In the genomic region with DNA sequence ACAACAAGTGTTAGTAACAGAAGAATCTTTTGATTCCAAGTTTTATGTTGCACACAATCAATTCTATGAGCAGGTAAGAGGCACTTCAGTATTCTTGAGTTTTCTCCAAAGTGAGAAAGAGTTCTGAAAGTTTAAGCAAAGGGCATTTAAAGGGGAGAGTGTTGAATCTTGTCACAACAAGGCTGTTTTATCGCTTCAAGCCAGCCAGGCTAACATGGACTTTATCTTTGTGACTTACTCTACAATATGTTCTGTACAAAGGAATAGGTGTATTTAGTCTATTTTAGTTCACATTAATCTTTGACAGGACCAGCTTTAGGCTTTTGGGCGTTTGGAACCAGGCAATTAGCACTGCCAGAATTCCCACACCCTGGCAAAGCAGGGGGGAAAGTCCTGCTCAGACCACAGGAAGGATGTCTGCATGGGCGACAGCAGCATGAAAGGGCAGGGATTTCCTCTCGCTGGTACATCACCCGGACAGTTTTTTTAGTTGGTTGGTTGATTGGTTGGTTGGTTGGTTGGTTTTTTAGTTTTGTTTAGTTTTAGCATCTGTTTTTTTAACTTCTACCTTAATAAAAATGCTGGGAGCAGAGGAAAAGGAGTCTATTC, we compare ENCODE assay signal across 23 cellular contexts.
DNase-seq lines count a peak whose midpoint lies in the region; ATAC-seq and TF ChIP-seq lines count a peak whose summit lies in the region.
"Had no signal": no experiment of that assay in that cellular context is flagged by ENCODE, and none has a peak within 500 bp of the region (broad histone marks: within the 10 kb centered on the region; RNA-seq: fewer than 3 reads in every experiment).

No MANE protein-coding gene starts in this region.

- H3K27me3 Mint-ChIP-seq in glutamatergic neuron (ENCODE audit: unreplicated experiment) (peaks cover 2% of the 10 kb centered on the region), HFFc6 (ENCODE audit: insufficient read depth) (no peaks in the 10 kb centered on the region)
- H3K27me3 Mint-ChIP-seq: T-cell had no signal

- no peaks in the 10 kb centered on the region for H3K79me2 ChIP-seq in Loucy (ENCODE audit: insufficient read depth, low read length)
- H3K79me2 ChIP-seq: hepatocyte had no signal

- H3K9me2 ChIP-seq in Loucy (replicated peaks; ENCODE audit: low read depth, low read length) = no peaks in the 10 kb centered on the region

- H3K27ac Mint-ChIP-seq in glutamatergic neuron (ENCODE audit: unreplicated experiment) (peak overlapping the region; percentile 96), HFFc6 (no peak overlapping the region)
- H3K27ac Mint-ChIP-seq: activated naive CD4-positive, alpha-beta T cell treated with anti-CD3 and anti-CD28 coated beads, Interleukin-2, amount 50 U/mL, for 72 hours; T-cell had no signal

- H4K20me1 ChIP-seq in Loucy (ENCODE audit: insufficient read depth, low read length, poor library complexity, severe bottlenecking) = no peaks in the 10 kb centered on the region

- H3K27ac ChIP-seq in testis = peak overlapping the region; percentile 21 to 22
- H3K27ac ChIP-seq: foreskin keratinocyte, hepatocyte, neutrophil, skin epidermis, thoracic aorta had no signal

- H3K4me1 Mint-ChIP-seq in glutamatergic neuron (ENCODE audit: low read depth, unreplicated experiment) (peaks cover 61% of the 10 kb centered on the region), HFFc6 (ENCODE audit: low read depth) (no peaks in the 10 kb centered on the region)

- H2AFZ ChIP-seq in Loucy (ENCODE audit: low read length) = no peak overlapping the region
- H2AFZ ChIP-seq: hepatocyte had no signal

- H3K9ac ChIP-seq in Loucy (ENCODE audit: low read depth, low read length, poor library complexity, severe bottlenecking) = no peak overlapping the region

- H3K9me3 ChIP-seq in Loucy (ENCODE audit: insufficient read depth, low read depth, low read length) (no peaks in the 10 kb centered on the region), testis (no peaks in the 10 kb centered on the region)
- H3K9me3 ChIP-seq: neutrophil, thoracic aorta had no signal

- H3K9me3 Mint-ChIP-seq in glutamatergic neuron (ENCODE audit: unreplicated experiment) (peaks cover 2% of the 10 kb centered on the region), HFFc6 (no peaks in the 10 kb centered on the region)
- H3K9me3 Mint-ChIP-seq: activated naive CD4-positive, alpha-beta T cell treated with anti-CD3 and anti-CD28 coated beads, Interleukin-2, amount 50 U/mL, for 72 hours had no signal

- H3K36me3 Mint-ChIP-seq in glutamatergic neuron (ENCODE audit: unreplicated experiment) (no peaks in the 10 kb centered on the region), HFFc6 (ENCODE audit: low read depth) (peaks cover 7% of the 10 kb centered on the region; the same call in 1 of the 2 replicates)

- ATAC-seq in GM18907 (IDR thresholded peaks at IDR 0.05; ENCODE audit: unreplicated experiment) = peak; percentile 53
- ATAC-seq: activated naive CD4-positive, alpha-beta T cell treated with anti-CD3 and anti-CD28 coated beads, Interleukin-2, amount 50 U/mL, for 72 hours; foreskin keratinocyte; T-cell had no signal

- H3F3A ChIP-seq in Loucy (ENCODE audit: low read depth) = no peaks in the 10 kb centered on the region

- WGBS in testis, 2 donors = 70 to 73% methylated on average over 5 of the region's 5 CpGs

- DNase-seq in glutamatergic neuron (no peak), testis (no peak), HFFc6 (no peak), NCI-H510A treated with DMSO at 0.1 percent for 48 hours (lab: John Stamatoyannopoulos, UW) (no peak)
- no peak for DNase-seq in activated CD4-positive, CD25-positive, alpha-beta regulatory T cell treated with anti-CD3 and anti-CD28 coated beads, Interleukin-2, amount 50 U/mL, for 72 hours
- DNase-seq: activated CD4-positive, alpha-beta T cell treated with anti-CD3 and anti-CD28 coated beads, Interleukin-2, amount 50 U/mL, for 1 hour; aorta; central memory CD4-positive, alpha-beta T cell; DMS79; erythroblast; foreskin keratinocyte; NCI-H2171 treated with DMSO at 0.1 percent for 48 hours; NCI-H82; SIG-M5; stimulated activated CD4-positive, alpha-beta T cell treated with anti-CD3 and anti-CD28 coated beads, Interleukin-1b, Interleukin-23, amount 100 ng/mL, for 48 hours; T-cell had no signal

- H3K4me3 Mint-ChIP-seq in glutamatergic neuron (ENCODE audit: unreplicated experiment) (peak overlapping the region; percentile 32), HFFc6 (no peak overlapping the region)
- H3K4me3 Mint-ChIP-seq: T-cell had no signal

- TF ChIP-seq CTCF in Loucy (conservative IDR thresholded peaks at IDR 0.05; ENCODE audit: low read length) = no peak
- TF ChIP-seq CTCF in glutamatergic neuron (IDR thresholded peaks at IDR 0.05; ENCODE audit: partially characterized antibody, unreplicated experiment) = no peak
- TF ChIP-seq CTCF in testis (IDR thresholded peaks at IDR 0.05) = no peak
- no peak for TF ChIP-seq CTCF in HFFc6 (IDR thresholded peaks at IDR 0.05)

- intact Hi-C loops in testis (cut with DNase I; ENCODE audit: low total_unique reads) = no loop called here

- H3K36me3 ChIP-seq in Loucy (ENCODE audit: insufficient read depth, low read length) (peaks cover 17% of the 10 kb centered on the region; the same call in 1 of the 2 replicates), testis (ENCODE audit: low read depth, missing control alignments) (no peaks in the 10 kb centered on the region)
- H3K36me3 ChIP-seq: neutrophil had no signal

- peaks cover 19% of the 10 kb centered on the region for H3K4me1 ChIP-seq in Loucy (ENCODE audit: insufficient read depth, low read length, poor library complexity, severe bottlenecking)
- peaks cover 7% of the 10 kb centered on the region for H3K4me1 ChIP-seq in testis

- H3K4me2 ChIP-seq in Loucy (ENCODE audit: low read depth, low read length, poor library complexity, severe bottlenecking) = peak overlapping the region; percentile 16
- H3K4me2 ChIP-seq: hepatocyte had no signal

- no peaks in the 10 kb centered on the region for H3K27me3 ChIP-seq in Loucy (ENCODE audit: insufficient read depth, low read length, poor library complexity, severe bottlenecking)
- no peaks in the 10 kb centered on the region for H3K27me3 ChIP-seq in testis
- H3K27me3 ChIP-seq: foreskin keratinocyte, hepatocyte, neutrophil had no signal

- H3K4me3 ChIP-seq in Loucy (ENCODE audit: low read length, poor library complexity, severe bottlenecking) = no peak overlapping the region
- no peak overlapping the region for H3K4me3 ChIP-seq in testis
- H3K4me3 ChIP-seq: hepatocyte, skin epidermis, thoracic aorta had no signal

- no peak for TF ChIP-seq POLR2A in testis (IDR thresholded peaks at IDR 0.05)
